In the genomic region with DNA sequence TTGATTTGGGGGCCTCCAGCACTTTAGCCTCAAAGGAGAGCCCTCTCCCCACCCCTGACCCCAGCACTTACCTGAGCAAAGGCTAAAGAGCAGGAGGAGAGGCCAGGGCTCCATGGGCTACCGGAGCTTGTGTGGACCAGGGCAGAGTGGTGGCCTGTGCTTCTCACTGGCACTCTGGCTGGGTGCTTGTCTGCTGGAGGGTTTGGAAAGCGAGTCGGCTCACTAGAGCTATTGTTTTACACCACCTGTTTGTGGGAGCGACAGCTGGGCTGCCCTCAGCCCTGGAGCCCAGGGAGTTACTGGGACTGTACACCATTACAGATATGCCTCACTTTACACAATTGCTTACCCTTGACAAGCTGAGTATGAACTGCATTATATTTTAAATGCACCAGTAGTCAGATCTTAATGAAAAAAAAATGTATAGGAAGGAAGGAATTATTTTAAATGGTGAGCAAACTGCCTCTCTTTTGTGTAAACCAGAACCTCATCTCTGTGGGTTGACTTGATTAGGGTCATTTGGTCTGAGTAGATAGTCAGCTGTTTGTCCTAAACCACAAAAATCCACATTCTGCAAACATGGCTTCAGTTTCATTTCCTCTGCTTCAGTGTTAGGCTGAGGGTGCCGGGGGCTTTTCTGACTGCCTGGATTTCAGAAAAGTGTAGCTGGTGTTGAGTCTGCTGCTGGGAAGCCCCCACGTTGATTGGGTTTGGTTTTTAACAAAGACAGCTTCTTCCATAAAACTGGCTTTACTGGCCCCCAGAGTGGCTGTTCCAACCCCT, we compare ENCODE assay signal across 9 cellular contexts. TPM values are rescaled to one million over a fixed set of nuclear protein-coding genes. Genes with fewer than 3 reads are reported as not detected.
DNase-seq lines count a peak whose midpoint lies in the region; ATAC-seq and TF ChIP-seq lines count a peak whose summit lies in the region.
"Had no signal": no experiment of that assay in that cellular context is flagged by ENCODE, and none has a peak within 500 bp of the region (broad histone marks: within the 10 kb centered on the region; RNA-seq: fewer than 3 reads in every experiment).

Gene CHRNA1, minus strand, starts transcription at position 192 of the 783 bp plus-strand sequence. Its CDS starts 78 bp downstream, at position 114.

- TF ChIP-seq CTCF in KMS-11 (conservative IDR thresholded peaks at IDR 0.05; ENCODE audit: low read depth, low read length) (no peak), nephron progenitor cell (IDR thresholded peaks at IDR 0.05) (no peak)

- H3K36me3 ChIP-seq in KMS-11 (ENCODE audit: insufficient read depth) (no peaks in the 10 kb centered on the region), SJCRH30 (peaks cover 26% of the 10 kb centered on the region)

- H3K9me3 ChIP-seq in SJCRH30 (replicated peaks): no peaks in the 10 kb centered on the region

- peak; percentile 95 to 98 for DNase-seq in SJCRH30
- no peak for DNase-seq in nephron progenitor cell
- DNase-seq in left lobe of liver (ENCODE audit: low spot score): no peak

- H3K9ac ChIP-seq in KMS-11: peak within 1 kb of the TSS; percentile 45; the same call in 1 of the 2 replicates

- H3K27me3 ChIP-seq in KMS-11 (ENCODE audit: insufficient read depth, low read depth) (no peaks in the 10 kb centered on the region), SJCRH30 (no peaks in the 10 kb centered on the region)

- H3K27me3 Mint-ChIP-seq in nephron progenitor cell (ENCODE audit: low read depth, poor library complexity): no peaks in the 10 kb centered on the region

- H3K27ac ChIP-seq in KMS-11 (peak within 1 kb of the TSS; percentile 72), SJCRH30 (peak within 1 kb of the TSS; percentile 99)
- H3K27ac ChIP-seq: VCaP had no signal

- H3K9me3 Mint-ChIP-seq in nephron progenitor cell: no peaks in the 10 kb centered on the region

- H3K4me1 ChIP-seq in KMS-11 (ENCODE audit: low read depth, poor library complexity, severe bottlenecking): peaks cover 54% of the 10 kb centered on the region
- H3K4me1 ChIP-seq in SJCRH30: peaks cover 21% of the 10 kb centered on the region

- H3K36me3 Mint-ChIP-seq in nephron progenitor cell (ENCODE audit: low read depth): no peaks in the 10 kb centered on the region

- no peak within 1 kb of the TSS for H3K4me3 ChIP-seq in KMS-11 (IDR thresholded peaks at IDR 0.05; ENCODE audit: insufficient read depth, low read depth, low read length)
- peak within 1 kb of the TSS; percentile 86 for H3K4me3 ChIP-seq in SJCRH30

- peak within 1 kb of the TSS; percentile 54 for H3K27ac Mint-ChIP-seq in nephron progenitor cell

- H3K4me3 Mint-ChIP-seq in nephron progenitor cell: no peak within 1 kb of the TSS

- no peaks in the 10 kb centered on the region for H4K20me1 ChIP-seq in KMS-11 (ENCODE audit: insufficient read depth)

- peaks cover 75% of the 10 kb centered on the region for H3K4me1 Mint-ChIP-seq in nephron progenitor cell

- H2AFZ ChIP-seq in KMS-11 (ENCODE audit: low read depth): peak within 1 kb of the TSS; percentile 68

- no peaks in the 10 kb centered on the region for H3K79me2 ChIP-seq in KMS-11 (ENCODE audit: insufficient read depth, low read depth)

- ATAC-seq in GM18502 (IDR thresholded peaks at IDR 0.05; ENCODE audit: poor library complexity, unreplicated experiment): peak; percentile 78
- no peak for ATAC-seq in GM19455 (IDR thresholded peaks at IDR 0.05; ENCODE audit: unreplicated experiment)
- no peak for ATAC-seq in HG03135 (IDR thresholded peaks at IDR 0.05; ENCODE audit: unreplicated experiment)
- ATAC-seq in left lobe of liver: no peak
- ATAC-seq in GM21447 (IDR thresholded peaks at IDR 0.05; ENCODE audit: unreplicated experiment): no peak

- H3K4me2 ChIP-seq in KMS-11: peak within 1 kb of the TSS; percentile 93

RNA-seq across cellular contexts. Expression of gene CHRNA1, which starts in this region (rescaled TPM):
- total RNA-seq in SJCRH30 (2014; rRNA removed; shearing (Covaris generic)): 371 and 375 TPM in 2 replicates
- not detected for total RNA-seq in left lobe of liver

Comparison
In these comparisons a context has a peak if more than half of its experiments do, and no peak if none do; other contexts are left out.
1. RNA of gene CHRNA1 (total RNA-seq): 371 to 375 TPM in SJCRH30; not detected in left lobe of liver (single experiment); every median in the first group is over 100 times any median in the second.
2. DNase-seq: peak in SJCRH30 (2 of 2); none in nephron progenitor cell (single experiment) and left lobe of liver (single experiment).